1 cellular context compared by ENCODE assay signal in the genomic region with DNA sequence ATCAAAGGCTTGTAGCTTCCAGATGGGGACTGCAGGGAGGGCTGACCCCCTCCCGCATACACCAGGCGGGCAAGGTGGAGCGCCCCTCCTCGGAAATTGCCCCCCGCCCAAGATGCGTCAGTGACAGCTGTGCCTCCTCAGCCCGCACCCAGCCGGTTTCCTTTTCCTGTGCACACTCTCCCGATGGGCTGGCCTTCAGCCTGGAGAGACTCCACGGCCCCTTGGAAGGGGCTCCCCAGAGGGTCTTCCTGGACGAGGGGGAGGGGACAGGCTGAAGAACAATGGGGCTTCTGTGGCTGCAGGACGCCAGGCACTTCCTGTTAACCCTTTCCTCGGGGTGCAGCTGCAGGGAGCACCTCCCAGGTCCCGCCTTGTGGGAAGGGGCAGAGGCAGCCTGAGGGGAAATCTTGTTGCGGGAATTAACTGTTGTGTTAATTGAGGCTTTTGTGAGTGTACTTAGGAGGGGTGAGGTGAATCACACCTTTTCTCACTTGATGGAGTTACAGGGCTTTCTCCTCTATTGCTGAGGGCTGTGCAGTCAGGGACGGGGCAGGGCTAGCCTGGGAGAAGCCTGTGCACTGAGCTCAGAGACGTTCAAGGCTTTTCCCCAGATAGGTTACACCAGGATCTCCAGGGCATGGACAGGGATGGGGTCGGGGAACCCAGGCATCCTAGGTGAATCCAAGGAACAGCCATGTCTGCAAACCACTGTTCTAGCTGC.
A peak's percentile ranks its signal among the peaks of the same experiment; 100 is the strongest.
TF ChIP-seq lines count a peak whose summit lies in the region.

No MANE protein-coding gene starts in this region.

TF ChIP-seq in HepG2, 621 proteins besides CTCF, POLR2A, EP300 and RAD21 (continues in another document):
- TF ChIP-seq RBM39 (IDR thresholded peaks at IDR 0.05; ENCODE audit: low read depth, low read length, poor library complexity, severe bottlenecking) (peak; percentile 46), KMT2B (CRISPR knock-in tag; IDR thresholded peaks at IDR 0.05) (no peak), ELF4 (CRISPR knock-in tag; IDR thresholded peaks at IDR 0.05; ENCODE audit: borderline replicate concordance) (peak; percentile 93), ERF (CRISPR knock-in tag; IDR thresholded peaks at IDR 0.05) (peak; percentile 94), ZNF329 (CRISPR knock-in tag; IDR thresholded peaks at IDR 0.05; ENCODE audit: low read depth) (no peak), WIZ (CRISPR knock-in tag; IDR thresholded peaks at IDR 0.05) (no peak), EHMT2 (IDR thresholded peaks at IDR 0.05; ENCODE audit: borderline replicate concordance, low read depth, low read length) (no peak), ZNF746 (CRISPR knock-in tag; IDR thresholded peaks at IDR 0.05) (no peak), BRCA1 (CRISPR knock-in tag; IDR thresholded peaks at IDR 0.05) (no peak), KDM1A (CRISPR knock-in tag; IDR thresholded peaks at IDR 0.05) (no peak), ZNF333 (CRISPR knock-in tag; IDR thresholded peaks at IDR 0.05; ENCODE audit: borderline replicate concordance) (no peak), ARNT2 (CRISPR knock-in tag; IDR thresholded peaks at IDR 0.05; ENCODE audit: low read depth) (peak; percentile 78), ZNF839 (CRISPR knock-in tag; IDR thresholded peaks at IDR 0.05; ENCODE audit: borderline replicate concordance) (no peak), ADNP (CRISPR knock-in tag; IDR thresholded peaks at IDR 0.05) (no peak), ZNF75D (CRISPR knock-in tag; IDR thresholded peaks at IDR 0.05; ENCODE audit: borderline replicate concordance) (no peak), ZFX (CRISPR knock-in tag; IDR thresholded peaks at IDR 0.05; ENCODE audit: low read depth) (peak; percentile 41), SP4 (CRISPR knock-in tag; IDR thresholded peaks at IDR 0.05) (peak; percentile 69), MEIS1 (CRISPR knock-in tag; IDR thresholded peaks at IDR 0.05; ENCODE audit: borderline replicate concordance) (0 out of 2 replicates have a peak, but pooled peaks have one; percentile 42), STAT5B (CRISPR knock-in tag; IDR thresholded peaks at IDR 0.05) (no peak; the same call in 1 of the 2 replicates), SP2 (CRISPR knock-in tag; IDR thresholded peaks at IDR 0.05) (no peak; the same call in 1 of the 2 replicates), ZFP36 (IDR thresholded peaks at IDR 0.05; ENCODE audit: borderline replicate concordance, low read depth, low read length, partially characterized antibody) (no peak), BCL6 (CRISPR knock-in tag; IDR thresholded peaks at IDR 0.05) (peak; percentile 65), TP53 (CRISPR knock-in tag; conservative IDR thresholded peaks at IDR 0.05) (no peak), HOXA9 (CRISPR knock-in tag; IDR thresholded peaks at IDR 0.05; ENCODE audit: borderline replicate concordance) (no peak), DNMT3B (CRISPR knock-in tag; conservative IDR thresholded peaks at IDR 0.05) (no peak), TMF1 (CRISPR knock-in tag; IDR thresholded peaks at IDR 0.05; ENCODE audit: low read depth) (no peak), ZNF224 (CRISPR knock-in tag; IDR thresholded peaks at IDR 0.05) (peak; percentile 69; the same call in 1 of the 2 replicates), IKZF4 (CRISPR knock-in tag; IDR thresholded peaks at IDR 0.05; ENCODE audit: borderline replicate concordance, low read depth, not compliant biosample characterization) (no peak), ZNF337 (CRISPR knock-in tag; IDR thresholded peaks at IDR 0.05; ENCODE audit: borderline replicate concordance, low read depth) (no peak), NR2C2 (CRISPR knock-in tag; IDR thresholded peaks at IDR 0.05; ENCODE audit: borderline replicate concordance) (no peak; the same call in 1 of the 2 replicates), CAMTA2 (CRISPR knock-in tag; IDR thresholded peaks at IDR 0.05; ENCODE audit: borderline replicate concordance) (no peak), HMG20A (CRISPR knock-in tag; IDR thresholded peaks at IDR 0.05; ENCODE audit: borderline replicate concordance) (peak; percentile 24; the same call in 1 of the 2 replicates), CEBPB (IDR thresholded peaks at IDR 0.05; ENCODE audit: borderline replicate concordance, low read depth, low read length) (no peak), MLLT10 (CRISPR knock-in tag; IDR thresholded peaks at IDR 0.05) (no peak)
- TF ChIP-seq, protein P1, sequence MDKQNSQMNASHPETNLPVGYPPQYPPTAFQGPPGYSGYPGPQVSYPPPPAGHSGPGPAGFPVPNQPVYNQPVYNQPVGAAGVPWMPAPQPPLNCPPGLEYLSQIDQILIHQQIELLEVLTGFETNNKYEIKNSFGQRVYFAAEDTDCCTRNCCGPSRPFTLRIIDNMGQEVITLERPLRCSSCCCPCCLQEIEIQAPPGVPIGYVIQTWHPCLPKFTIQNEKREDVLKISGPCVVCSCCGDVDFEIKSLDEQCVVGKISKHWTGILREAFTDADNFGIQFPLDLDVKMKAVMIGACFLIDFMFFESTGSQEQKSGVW (CRISPR knock-in tag; IDR thresholded peaks at IDR 0.05; ENCODE audit: borderline replicate concordance), result no peak
- TF ChIP-seq, protein P2, sequence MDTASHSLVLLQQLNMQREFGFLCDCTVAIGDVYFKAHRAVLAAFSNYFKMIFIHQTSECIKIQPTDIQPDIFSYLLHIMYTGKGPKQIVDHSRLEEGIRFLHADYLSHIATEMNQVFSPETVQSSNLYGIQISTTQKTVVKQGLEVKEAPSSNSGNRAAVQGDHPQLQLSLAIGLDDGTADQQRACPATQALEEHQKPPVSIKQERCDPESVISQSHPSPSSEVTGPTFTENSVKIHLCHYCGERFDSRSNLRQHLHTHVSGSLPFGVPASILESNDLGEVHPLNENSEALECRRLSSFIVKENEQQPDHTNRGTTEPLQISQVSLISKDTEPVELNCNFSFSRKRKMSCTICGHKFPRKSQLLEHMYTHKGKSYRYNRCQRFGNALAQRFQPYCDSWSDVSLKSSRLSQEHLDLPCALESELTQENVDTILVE (CRISPR knock-in tag; IDR thresholded peaks at IDR 0.05), result peak; percentile 73
- TF ChIP-seq, protein P3, sequence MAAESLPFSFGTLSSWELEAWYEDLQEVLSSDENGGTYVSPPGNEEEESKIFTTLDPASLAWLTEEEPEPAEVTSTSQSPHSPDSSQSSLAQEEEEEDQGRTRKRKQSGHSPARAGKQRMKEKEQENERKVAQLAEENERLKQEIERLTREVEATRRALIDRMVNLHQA (CRISPR knock-in tag; IDR thresholded peaks at IDR 0.05), result no peak
- TF ChIP-seq, protein P4, sequence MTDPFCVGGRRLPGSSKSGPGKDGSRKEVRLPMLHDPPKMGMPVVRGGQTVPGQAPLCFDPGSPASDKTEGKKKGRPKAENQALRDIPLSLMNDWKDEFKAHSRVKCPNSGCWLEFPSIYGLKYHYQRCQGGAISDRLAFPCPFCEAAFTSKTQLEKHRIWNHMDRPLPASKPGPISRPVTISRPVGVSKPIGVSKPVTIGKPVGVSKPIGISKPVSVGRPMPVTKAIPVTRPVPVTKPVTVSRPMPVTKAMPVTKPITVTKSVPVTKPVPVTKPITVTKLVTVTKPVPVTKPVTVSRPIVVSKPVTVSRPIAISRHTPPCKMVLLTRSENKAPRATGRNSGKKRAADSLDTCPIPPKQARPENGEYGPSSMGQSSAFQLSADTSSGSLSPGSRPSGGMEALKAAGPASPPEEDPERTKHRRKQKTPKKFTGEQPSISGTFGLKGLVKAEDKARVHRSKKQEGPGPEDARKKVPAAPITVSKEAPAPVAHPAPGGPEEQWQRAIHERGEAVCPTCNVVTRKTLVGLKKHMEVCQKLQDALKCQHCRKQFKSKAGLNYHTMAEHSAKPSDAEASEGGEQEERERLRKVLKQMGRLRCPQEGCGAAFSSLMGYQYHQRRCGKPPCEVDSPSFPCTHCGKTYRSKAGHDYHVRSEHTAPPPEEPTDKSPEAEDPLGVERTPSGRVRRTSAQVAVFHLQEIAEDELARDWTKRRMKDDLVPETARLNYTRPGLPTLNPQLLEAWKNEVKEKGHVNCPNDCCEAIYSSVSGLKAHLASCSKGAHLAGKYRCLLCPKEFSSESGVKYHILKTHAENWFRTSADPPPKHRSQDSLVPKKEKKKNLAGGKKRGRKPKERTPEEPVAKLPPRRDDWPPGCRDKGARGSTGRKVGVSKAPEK (CRISPR knock-in tag; IDR thresholded peaks at IDR 0.05; ENCODE audit: borderline replicate concordance), result no peak
- TF ChIP-seq, protein P5, sequence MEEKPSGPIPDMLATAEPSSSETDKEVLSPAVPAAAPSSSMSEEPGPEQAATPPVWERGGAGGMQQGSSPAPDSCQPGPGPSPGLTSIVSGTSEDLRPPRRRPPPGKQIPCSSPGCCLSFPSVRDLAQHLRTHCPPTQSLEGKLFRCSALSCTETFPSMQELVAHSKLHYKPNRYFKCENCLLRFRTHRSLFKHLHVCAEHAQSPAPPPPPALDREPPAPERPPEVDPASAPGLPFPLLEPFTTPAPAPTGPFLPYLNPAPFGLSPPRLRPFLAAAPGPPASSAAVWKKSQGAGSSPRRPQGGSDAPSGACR (CRISPR knock-in tag; IDR thresholded peaks at IDR 0.05), result no peak
- TF ChIP-seq, protein P6, sequence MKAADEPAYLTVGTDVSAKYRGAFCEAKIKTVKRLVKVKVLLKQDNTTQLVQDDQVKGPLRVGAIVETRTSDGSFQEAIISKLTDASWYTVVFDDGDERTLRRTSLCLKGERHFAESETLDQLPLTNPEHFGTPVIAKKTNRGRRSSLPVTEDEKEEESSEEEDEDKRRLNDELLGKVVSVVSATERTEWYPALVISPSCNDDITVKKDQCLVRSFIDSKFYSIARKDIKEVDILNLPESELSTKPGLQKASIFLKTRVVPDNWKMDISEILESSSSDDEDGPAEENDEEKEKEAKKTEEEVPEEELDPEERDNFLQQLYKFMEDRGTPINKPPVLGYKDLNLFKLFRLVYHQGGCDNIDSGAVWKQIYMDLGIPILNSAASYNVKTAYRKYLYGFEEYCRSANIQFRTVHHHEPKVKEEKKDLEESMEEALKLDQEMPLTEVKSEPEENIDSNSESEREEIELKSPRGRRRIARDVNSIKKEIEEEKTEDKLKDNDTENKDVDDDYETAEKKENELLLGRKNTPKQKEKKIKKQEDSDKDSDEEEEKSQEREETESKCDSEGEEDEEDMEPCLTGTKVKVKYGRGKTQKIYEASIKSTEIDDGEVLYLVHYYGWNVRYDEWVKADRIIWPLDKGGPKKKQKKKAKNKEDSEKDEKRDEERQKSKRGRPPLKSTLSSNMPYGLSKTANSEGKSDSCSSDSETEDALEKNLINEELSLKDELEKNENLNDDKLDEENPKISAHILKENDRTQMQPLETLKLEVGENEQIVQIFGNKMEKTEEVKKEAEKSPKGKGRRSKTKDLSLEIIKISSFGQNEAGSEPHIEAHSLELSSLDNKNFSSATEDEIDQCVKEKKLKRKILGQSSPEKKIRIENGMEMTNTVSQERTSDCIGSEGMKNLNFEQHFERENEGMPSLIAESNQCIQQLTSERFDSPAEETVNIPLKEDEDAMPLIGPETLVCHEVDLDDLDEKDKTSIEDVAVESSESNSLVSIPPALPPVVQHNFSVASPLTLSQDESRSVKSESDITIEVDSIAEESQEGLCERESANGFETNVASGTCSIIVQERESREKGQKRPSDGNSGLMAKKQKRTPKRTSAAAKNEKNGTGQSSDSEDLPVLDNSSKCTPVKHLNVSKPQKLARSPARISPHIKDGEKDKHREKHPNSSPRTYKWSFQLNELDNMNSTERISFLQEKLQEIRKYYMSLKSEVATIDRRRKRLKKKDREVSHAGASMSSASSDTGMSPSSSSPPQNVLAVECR (CRISPR knock-in tag; IDR thresholded peaks at IDR 0.05; ENCODE audit: borderline replicate concordance), result peak; percentile 70; the same call in 1 of the 2 replicates
- TF ChIP-seq, protein P7, sequence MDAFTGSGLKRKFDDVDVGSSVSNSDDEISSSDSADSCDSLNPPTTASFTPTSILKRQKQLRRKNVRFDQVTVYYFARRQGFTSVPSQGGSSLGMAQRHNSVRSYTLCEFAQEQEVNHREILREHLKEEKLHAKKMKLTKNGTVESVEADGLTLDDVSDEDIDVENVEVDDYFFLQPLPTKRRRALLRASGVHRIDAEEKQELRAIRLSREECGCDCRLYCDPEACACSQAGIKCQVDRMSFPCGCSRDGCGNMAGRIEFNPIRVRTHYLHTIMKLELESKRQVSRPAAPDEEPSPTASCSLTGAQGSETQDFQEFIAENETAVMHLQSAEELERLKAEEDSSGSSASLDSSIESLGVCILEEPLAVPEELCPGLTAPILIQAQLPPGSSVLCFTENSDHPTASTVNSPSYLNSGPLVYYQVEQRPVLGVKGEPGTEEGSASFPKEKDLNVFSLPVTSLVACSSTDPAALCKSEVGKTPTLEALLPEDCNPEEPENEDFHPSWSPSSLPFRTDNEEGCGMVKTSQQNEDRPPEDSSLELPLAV (CRISPR knock-in tag; conservative IDR thresholded peaks at IDR 0.05; ENCODE audit: low read depth), result no peak
- TF ChIP-seq, protein P8, sequence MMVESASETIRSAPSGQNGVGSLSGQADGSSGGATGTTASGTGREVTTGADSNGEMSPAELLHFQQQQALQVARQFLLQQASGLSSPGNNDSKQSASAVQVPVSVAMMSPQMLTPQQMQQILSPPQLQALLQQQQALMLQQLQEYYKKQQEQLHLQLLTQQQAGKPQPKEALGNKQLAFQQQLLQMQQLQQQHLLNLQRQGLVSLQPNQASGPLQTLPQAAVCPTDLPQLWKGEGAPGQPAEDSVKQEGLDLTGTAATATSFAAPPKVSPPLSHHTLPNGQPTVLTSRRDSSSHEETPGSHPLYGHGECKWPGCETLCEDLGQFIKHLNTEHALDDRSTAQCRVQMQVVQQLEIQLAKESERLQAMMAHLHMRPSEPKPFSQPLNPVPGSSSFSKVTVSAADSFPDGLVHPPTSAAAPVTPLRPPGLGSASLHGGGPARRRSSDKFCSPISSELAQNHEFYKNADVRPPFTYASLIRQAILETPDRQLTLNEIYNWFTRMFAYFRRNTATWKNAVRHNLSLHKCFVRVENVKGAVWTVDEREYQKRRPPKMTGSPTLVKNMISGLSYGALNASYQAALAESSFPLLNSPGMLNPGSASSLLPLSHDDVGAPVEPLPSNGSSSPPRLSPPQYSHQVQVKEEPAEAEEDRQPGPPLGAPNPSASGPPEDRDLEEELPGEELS (CRISPR knock-in tag; IDR thresholded peaks at IDR 0.05), result peak; percentile 85
- TF ChIP-seq, protein P9, sequence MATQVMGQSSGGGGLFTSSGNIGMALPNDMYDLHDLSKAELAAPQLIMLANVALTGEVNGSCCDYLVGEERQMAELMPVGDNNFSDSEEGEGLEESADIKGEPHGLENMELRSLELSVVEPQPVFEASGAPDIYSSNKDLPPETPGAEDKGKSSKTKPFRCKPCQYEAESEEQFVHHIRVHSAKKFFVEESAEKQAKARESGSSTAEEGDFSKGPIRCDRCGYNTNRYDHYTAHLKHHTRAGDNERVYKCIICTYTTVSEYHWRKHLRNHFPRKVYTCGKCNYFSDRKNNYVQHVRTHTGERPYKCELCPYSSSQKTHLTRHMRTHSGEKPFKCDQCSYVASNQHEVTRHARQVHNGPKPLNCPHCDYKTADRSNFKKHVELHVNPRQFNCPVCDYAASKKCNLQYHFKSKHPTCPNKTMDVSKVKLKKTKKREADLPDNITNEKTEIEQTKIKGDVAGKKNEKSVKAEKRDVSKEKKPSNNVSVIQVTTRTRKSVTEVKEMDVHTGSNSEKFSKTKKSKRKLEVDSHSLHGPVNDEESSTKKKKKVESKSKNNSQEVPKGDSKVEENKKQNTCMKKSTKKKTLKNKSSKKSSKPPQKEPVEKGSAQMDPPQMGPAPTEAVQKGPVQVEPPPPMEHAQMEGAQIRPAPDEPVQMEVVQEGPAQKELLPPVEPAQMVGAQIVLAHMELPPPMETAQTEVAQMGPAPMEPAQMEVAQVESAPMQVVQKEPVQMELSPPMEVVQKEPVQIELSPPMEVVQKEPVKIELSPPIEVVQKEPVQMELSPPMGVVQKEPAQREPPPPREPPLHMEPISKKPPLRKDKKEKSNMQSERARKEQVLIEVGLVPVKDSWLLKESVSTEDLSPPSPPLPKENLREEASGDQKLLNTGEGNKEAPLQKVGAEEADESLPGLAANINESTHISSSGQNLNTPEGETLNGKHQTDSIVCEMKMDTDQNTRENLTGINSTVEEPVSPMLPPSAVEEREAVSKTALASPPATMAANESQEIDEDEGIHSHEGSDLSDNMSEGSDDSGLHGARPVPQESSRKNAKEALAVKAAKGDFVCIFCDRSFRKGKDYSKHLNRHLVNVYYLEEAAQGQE (IDR thresholded peaks at IDR 0.05; ENCODE audit: borderline replicate concordance in 1 of 2, low read depth in 1 of 2, low read length in 2 of 2), result no peak; a peak in 1 of 4 replicates
